8 cellular contexts compared by ENCODE assay signal in the genomic region with DNA sequence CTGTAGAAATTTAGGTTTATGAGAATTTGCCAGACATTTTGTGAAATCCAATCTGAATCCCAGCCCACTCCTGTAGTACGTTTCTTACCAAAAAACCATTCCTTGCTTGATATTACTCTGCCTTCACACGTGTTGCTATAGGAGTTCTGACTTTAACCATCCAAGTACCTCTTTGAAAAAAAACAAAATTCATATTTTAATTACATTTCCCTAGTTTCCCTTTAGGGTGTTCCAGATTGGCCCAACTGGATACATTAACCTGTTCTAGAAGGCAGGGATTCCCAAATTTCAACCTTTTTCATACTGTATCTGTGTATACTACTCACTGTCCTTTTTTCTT. TPM values are rescaled to one million over a fixed set of nuclear protein-coding genes. Genes with fewer than 3 reads are reported as not detected.
A peak's percentile ranks its signal among the peaks of the same experiment; 100 is the strongest.
DNase-seq lines count a peak whose midpoint lies in the region; ATAC-seq and TF ChIP-seq lines count a peak whose summit lies in the region.

No MANE protein-coding gene starts in this region.

- H3K27me3 ChIP-seq in iPS-18a (ENCODE audit: control insufficient read depth, insufficient read depth, low read length): no peaks in the 10 kb centered on the region

- H3K4me1 ChIP-seq in iPS-18a (ENCODE audit: control insufficient read depth, low read depth, low read length): peaks cover 19% of the 10 kb centered on the region

- H3K4me3 ChIP-seq in iPS-18a (ENCODE audit: low read length): peak overlapping the region; percentile 83

- peak overlapping the region; percentile 76 for H3K27ac ChIP-seq in iPS-18a (ENCODE audit: low read length)

- peaks cover 24% of the 10 kb centered on the region for H3K36me3 Mint-ChIP-seq in HFFc6 (ENCODE audit: low read depth)
- peaks cover 7% of the 10 kb centered on the region for H3K36me3 Mint-ChIP-seq in activated T-helper 1 cell treated with anti-CD3 and anti-CD28 coated beads, Interleukin-12 subunit alpha, Interleukin-12 subunit beta, Interleukin-2, Interleukin-4 antibody, amounts not matched to agents 30 ng/mL and 10 ng/mL and 1 ng/mL, durations not matched to agents 14 hours and 24 hours and 36 hours (ENCODE audit: low read depth)
- H3K36me3 Mint-ChIP-seq in stimulated activated naive B cell treated with anti-CD40 and anti-IgM and Interleukin-4, amounts not matched to agents 10 μg/mL and 1 μg/mL and 100 μg/mL, for 72 hours: peaks cover 12 to 16% of the 10 kb centered on the region in 2 donors

- ATAC-seq in stimulated activated naive B cell treated with anti-CD40 and anti-IgM and Interleukin-4, amounts not matched to agents 10 μg/mL and 1 μg/mL and 100 μg/mL, for 72 hours (replicated peaks): no peak
- no peak for ATAC-seq in GM18861 (IDR thresholded peaks at IDR 0.05; ENCODE audit: unreplicated experiment)
- no peak for ATAC-seq in GM18511 (IDR thresholded peaks at IDR 0.05; ENCODE audit: unreplicated experiment)

- H3K9me3 ChIP-seq in iPS-18a (ENCODE audit: control insufficient read depth, low read depth, low read length): no peaks in the 10 kb centered on the region

- no peak for TF ChIP-seq CTCF in HFFc6 (IDR thresholded peaks at IDR 0.05)

- peaks cover 51% of the 10 kb centered on the region for H3K4me1 Mint-ChIP-seq in HFFc6 (ENCODE audit: low read depth)
- H3K4me1 Mint-ChIP-seq in activated T-helper 1 cell treated with anti-CD3 and anti-CD28 coated beads, Interleukin-12 subunit alpha, Interleukin-12 subunit beta, Interleukin-2, Interleukin-4 antibody, amounts not matched to agents 30 ng/mL and 10 ng/mL and 1 ng/mL, durations not matched to agents 14 hours and 24 hours and 36 hours (ENCODE audit: low read depth): peaks cover 47% of the 10 kb centered on the region
- H3K4me1 Mint-ChIP-seq in stimulated activated naive B cell treated with anti-CD40 and anti-IgM and Interleukin-4, amounts not matched to agents 10 μg/mL and 1 μg/mL and 100 μg/mL, for 72 hours: peaks cover 13 to 21% of the 10 kb centered on the region in 2 donors

- H3K4me3 Mint-ChIP-seq in HFFc6: peak overlapping the region; percentile 99
- peak overlapping the region; percentile 92 for H3K4me3 Mint-ChIP-seq in activated T-helper 1 cell treated with anti-CD3 and anti-CD28 coated beads, Interleukin-12 subunit alpha, Interleukin-12 subunit beta, Interleukin-2, Interleukin-4 antibody, amounts not matched to agents 30 ng/mL and 10 ng/mL and 1 ng/mL, durations not matched to agents 14 hours and 24 hours and 36 hours
- peak overlapping the region; percentile 94 to 99 for H3K4me3 Mint-ChIP-seq in stimulated activated naive B cell treated with anti-CD40 and anti-IgM and Interleukin-4, amounts not matched to agents 10 μg/mL and 1 μg/mL and 100 μg/mL, for 72 hours

- H3K27ac Mint-ChIP-seq in HFFc6: peak overlapping the region; percentile 99
- H3K27ac Mint-ChIP-seq in activated T-helper 1 cell treated with anti-CD3 and anti-CD28 coated beads, Interleukin-12 subunit alpha, Interleukin-12 subunit beta, Interleukin-2, Interleukin-4 antibody, amounts not matched to agents 30 ng/mL and 10 ng/mL and 1 ng/mL, durations not matched to agents 14 hours and 24 hours and 36 hours: peak overlapping the region; percentile 97
- peak overlapping the region; percentile 99 for H3K27ac Mint-ChIP-seq in stimulated activated naive B cell treated with anti-CD40 and anti-IgM and Interleukin-4, amounts not matched to agents 10 μg/mL and 1 μg/mL and 100 μg/mL, for 72 hours

- intact Hi-C loops in activated T-helper 1 cell treated with anti-CD3 and anti-CD28 coated beads, Interleukin-12 subunit alpha, Interleukin-12 subunit beta, Interleukin-2, Interleukin-4 antibody, amounts not matched to agents 30 ng/mL and 10 ng/mL and 1 ng/mL, durations not matched to agents 14 hours and 24 hours and 36 hours (cut with micrococcal nuclease): loop anchor here (2.0 kb wide), 1 partner anchor 1342 kb away; no protein-coding TSS in a partner anchor

- H3K36me3 ChIP-seq in iPS-18a (ENCODE audit: control insufficient read depth, low read depth, low read length): no peaks in the 10 kb centered on the region

- peak overlapping the region; percentile 77 for H3K9ac ChIP-seq in iPS-18a (ENCODE audit: low read length)

- DNase-seq in HFFc6: no peak
- DNase-seq in activated T-helper 1 cell treated with anti-CD3 and anti-CD28 coated beads, Interleukin-12 subunit alpha, Interleukin-12 subunit beta, Interleukin-2, Interleukin-4 antibody, amounts not matched to agents 30 ng/mL and 10 ng/mL and 1 ng/mL, durations not matched to agents 14 hours and 24 hours and 36 hours (ENCODE audit: low spot score): no peak
- no peak for DNase-seq in stimulated activated naive B cell treated with anti-CD40 and anti-IgM and Interleukin-4, amounts not matched to agents 10 μg/mL and 1 μg/mL and 100 μg/mL, for 72 hours
- no peak for DNase-seq in germinal center (ENCODE audit: low spot score)
- no peak for DNase-seq in activated CD4-positive, alpha-beta T cell treated with anti-CD3 and anti-CD28 coated beads for 48 hours

- H3K9me3 Mint-ChIP-seq in HFFc6: peaks cover 21% of the 10 kb centered on the region
- H3K9me3 Mint-ChIP-seq in activated T-helper 1 cell treated with anti-CD3 and anti-CD28 coated beads, Interleukin-12 subunit alpha, Interleukin-12 subunit beta, Interleukin-2, Interleukin-4 antibody, amounts not matched to agents 30 ng/mL and 10 ng/mL and 1 ng/mL, durations not matched to agents 14 hours and 24 hours and 36 hours: peaks cover 18% of the 10 kb centered on the region
- H3K9me3 Mint-ChIP-seq in stimulated activated naive B cell treated with anti-CD40 and anti-IgM and Interleukin-4, amounts not matched to agents 10 μg/mL and 1 μg/mL and 100 μg/mL, for 72 hours: peaks cover 9 to 10% of the 10 kb centered on the region in 2 donors

- H3K27me3 Mint-ChIP-seq in HFFc6 (ENCODE audit: insufficient read depth): peaks cover 5% of the 10 kb centered on the region
- no peaks in the 10 kb centered on the region for H3K27me3 Mint-ChIP-seq in activated T-helper 1 cell treated with anti-CD3 and anti-CD28 coated beads, Interleukin-12 subunit alpha, Interleukin-12 subunit beta, Interleukin-2, Interleukin-4 antibody, amounts not matched to agents 30 ng/mL and 10 ng/mL and 1 ng/mL, durations not matched to agents 14 hours and 24 hours and 36 hours (ENCODE audit: insufficient read depth)
- no peaks in the 10 kb centered on the region for H3K27me3 Mint-ChIP-seq in stimulated activated naive B cell treated with anti-CD40 and anti-IgM and Interleukin-4, amounts not matched to agents 10 μg/mL and 1 μg/mL and 100 μg/mL, for 72 hours

RNA-seq across cellular contexts. Expression of a gene that starts 1.4 kb away (rescaled TPM):
- 10 to 100 TPM; 68.5 to 78.7 (median 76.1) TPM for total RNA-seq in HFFc6 (2021; fragmentation: NEBNext Ultra II Directional; extraction: Animal tissue kit (Norgen Biotek cat#: 25700))
- 40.2 and 41.4 TPM in 2 replicates for total RNA-seq in activated T-helper 1 cell treated with anti-CD3 and anti-CD28 coated beads, Interleukin-12 subunit alpha, Interleukin-12 subunit beta, Interleukin-2, Interleukin-4 antibody, amounts not matched to agents 30 ng/mL and 10 ng/mL and 1 ng/mL, durations not matched to agents 14 hours and 24 hours and 36 hours
